In the genomic region with DNA sequence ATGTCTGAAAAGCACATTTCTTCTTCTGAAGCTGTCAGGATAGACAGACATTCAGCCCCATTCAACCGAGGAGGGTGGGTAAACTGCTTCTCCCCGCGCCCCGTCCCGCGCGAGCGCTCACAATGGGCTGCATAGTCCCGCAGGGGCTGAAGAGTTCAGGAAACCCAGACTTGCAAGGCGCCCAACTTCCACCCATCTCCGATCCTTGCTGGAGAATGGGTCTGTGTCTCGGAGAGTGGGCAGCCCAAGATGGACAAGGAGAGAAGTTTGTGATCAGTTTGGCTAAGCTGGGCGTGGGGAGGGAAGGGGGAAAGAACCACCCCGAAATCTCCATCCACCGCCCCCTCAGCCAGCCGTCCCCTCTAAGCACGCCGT, we compare ENCODE assay signal across 8 cellular contexts. TPM values are rescaled to one million over a fixed set of nuclear protein-coding genes. Genes with fewer than 3 reads are reported as not detected.
A peak's percentile ranks its signal among the peaks of the same experiment; 100 is the strongest.
DNase-seq lines count a peak whose midpoint lies in the region; ATAC-seq and TF ChIP-seq lines count a peak whose summit lies in the region.

No MANE protein-coding gene starts in this region.

- peak overlapping the region; percentile 98 for H3K4me3 ChIP-seq in SK-N-MC
- H3K4me3 ChIP-seq in mesenchymal stem cell (ENCODE audit: insufficient read depth in 1 of 2, low read depth in 1 of 2, low read length in 2 of 2), result peak overlapping the region; percentile 85 to 87
- H3K4me3 ChIP-seq in transverse colon, result peak overlapping the region; percentile 58 to 97 (median 86)

- peak overlapping the region in 1 of 2 experiments; percentile 31 for H3K14ac ChIP-seq in mesenchymal stem cell (ENCODE audit: low read length in 2 of 2)

- no peak overlapping the region for H2AK5ac ChIP-seq in mesenchymal stem cell (ENCODE audit: low read length, severe bottlenecking)

- TF ChIP-seq EP300 in transverse colon (IDR thresholded peaks at IDR 0.05; ENCODE audit: low read depth), result no peak

- no peaks in the 10 kb centered on the region for H3K36me3 ChIP-seq in SK-N-MC (ENCODE audit: insufficient read depth, low read length)
- H3K36me3 ChIP-seq in mesenchymal stem cell (ENCODE audit: control insufficient read depth in 1 of 2, insufficient read depth in 2 of 2, low read depth in 1 of 2, low read length in 2 of 2), result no peaks in the 10 kb centered on the region
- no peaks in the 10 kb centered on the region for H3K36me3 ChIP-seq in transverse colon

- no peak overlapping the region for H2BK12ac ChIP-seq in mesenchymal stem cell (ENCODE audit: low read length in 2 of 2)

- H3K23ac ChIP-seq in mesenchymal stem cell (ENCODE audit: low read length in 2 of 2), result peak overlapping the region in 1 of 2 experiments; percentile 46

- peak; percentile 12 for ATAC-seq in GM21717 (IDR thresholded peaks at IDR 0.05; ENCODE audit: unreplicated experiment)

- no peak for TF ChIP-seq CTCF in transverse colon (IDR thresholded peaks at IDR 0.05)

- in situ Hi-C loops in transverse colon (cut with MboI; ENCODE audit: low pct_ligation_motif_present in 1 of 4, low pct_unique_long_range_greater_than_20kb in 1 of 4, low sequenced_read_pairs in 3 of 4), result no loop called here

- peak overlapping the region; percentile 98 for H3K4me2 ChIP-seq in mesenchymal stem cell (ENCODE audit: low read length, poor library complexity, severe bottlenecking)

- no peak overlapping the region for H3K27ac ChIP-seq in SK-N-MC
- H3K27ac ChIP-seq in mesenchymal stem cell (ENCODE audit: low read length, poor library complexity, severe bottlenecking), result peak overlapping the region; percentile 27
- peak overlapping the region; percentile 90 to 96 (median 94) for H3K27ac ChIP-seq in transverse colon

- under 1% methylated on average over 15 of the region's 18 CpGs for WGBS in mesenchymal stem cell
- 4% methylated on average over 18 of the region's 18 CpGs; no CpG with 5 or more reads in 1 of the 2 donors for WGBS in transverse colon (ENCODE audit: low coverage in 1 of 2), 2 donors

- peaks cover 11% of the 10 kb centered on the region for H3K79me1 ChIP-seq in mesenchymal stem cell (replicated peaks; ENCODE audit: low read length, poor library complexity, severe bottlenecking)

- no peak overlapping the region for H3K4ac ChIP-seq in mesenchymal stem cell (ENCODE audit: low read depth in 1 of 2, low read length in 2 of 2)

- H3K9ac ChIP-seq in SK-N-MC (ENCODE audit: insufficient read length), result peak overlapping the region; percentile 74
- peak overlapping the region; percentile 90 for H3K9ac ChIP-seq in mesenchymal stem cell (ENCODE audit: low read length)

- H2BK120ac ChIP-seq in mesenchymal stem cell (ENCODE audit: low read depth, low read length), result peak overlapping the region; percentile 6

- peak; percentile 45 for DNase-seq in Ammon's horn (ENCODE audit: low spot score)
- DNase-seq in SK-N-MC (ENCODE audit: low read depth, low spot score), result no peak
- peak; percentile 2 for DNase-seq in effector CD4-positive, alpha-beta T cell
- DNase-seq in mesenchymal stem cell, result peak; percentile 63
- DNase-seq in transverse colon, result peak; percentile 9
- DNase-seq in HPDE6-E6E7 (ENCODE audit: extremely low spot score), result no peak
- no peak for DNase-seq in DMS153 treated with DMSO at 0.1 percent for 48 hours (lab: John Stamatoyannopoulos, UW; ENCODE audit: unreplicated experiment)

- H3K18ac ChIP-seq in mesenchymal stem cell (ENCODE audit: low read depth in 1 of 2, low read length in 2 of 2), result peak overlapping the region in 1 of 2 experiments; percentile 22

- H4K8ac ChIP-seq in mesenchymal stem cell (ENCODE audit: low read length), result peak overlapping the region; percentile 12

- TF ChIP-seq POLR2A in transverse colon (IDR thresholded peaks at IDR 0.05), result no peak

- no peak overlapping the region for H2BK5ac ChIP-seq in mesenchymal stem cell (ENCODE audit: low read depth, low read length, poor library complexity, severe bottlenecking)

- H3K9me3 ChIP-seq in SK-N-MC (ENCODE audit: low read depth, low read length) (no peaks in the 10 kb centered on the region), mesenchymal stem cell (ENCODE audit: control insufficient read depth, low read length) (no peaks in the 10 kb centered on the region), transverse colon (no peaks in the 10 kb centered on the region)

- intact Hi-C loops in transverse colon (cut with DNase I; ENCODE audit: low total_unique reads), result no loop called here

- H3K4me1 ChIP-seq in mesenchymal stem cell (ENCODE audit: control insufficient read depth, insufficient read depth, low read depth, low read length), result no peaks in the 10 kb centered on the region
- H3K4me1 ChIP-seq in transverse colon, result peaks cover 0 to 21% (median 9%) of the 10 kb centered on the region in 4 donors

- peak overlapping the region; percentile 21 for H2AFZ ChIP-seq in mesenchymal stem cell (ENCODE audit: low read depth, low read length)

- no peaks in the 10 kb centered on the region for H3K27me3 ChIP-seq in mesenchymal stem cell (ENCODE audit: control insufficient read depth in 1 of 2, insufficient read depth in 1 of 2, low read length in 2 of 2)
- H3K27me3 ChIP-seq in transverse colon, result no peaks in the 10 kb centered on the region

- H4K91ac ChIP-seq in mesenchymal stem cell (ENCODE audit: low read length), result no peak overlapping the region

- peak overlapping the region; percentile 30 for H2BK15ac ChIP-seq in mesenchymal stem cell (ENCODE audit: low read depth, poor library complexity, severe bottlenecking)

RNA-seq across cellular contexts. Expression of gene AASS, which starts 0.7 kb away (rescaled TPM):
- polyA plus RNA-seq in mesenchymal stem cell (2013, experiment 1 of 2), result 14.3 TPM
- polyA plus RNA-seq in mesenchymal stem cell (2013, experiment 2 of 2), result 14.1 TPM
- 10 to 100 TPM in 2 of 4 donors, 1 to 10 TPM in 2; 3.0 to 19.1 (median 9.6) TPM for total RNA-seq in transverse colon

Comparison
In these comparisons a context has a peak if more than half of its experiments do, and no peak if none do; other contexts are left out.
1. DNase-seq: peak in Ammon's horn (single experiment), effector CD4-positive, alpha-beta T cell (single experiment), mesenchymal stem cell (single experiment) and transverse colon (single experiment); none in SK-N-MC (single experiment), HPDE6-E6E7 (single experiment) and DMS153 treated with DMSO at 0.1 percent for 48 hours (single experiment).
2. Peak in every context shown above with its lines, with median percentiles within 50 percentile points of each other: H3K4me3 ChIP-seq.